In genomic region chr2:231197741-231198290, GRCh38 we compare ENCODE assay signal across 8 cellular contexts. TPM values are rescaled to one million over a fixed set of nuclear protein-coding genes. Genes with fewer than 3 reads are reported as not detected.
DNase-seq lines count a peak whose midpoint lies in the region; ATAC-seq, FAIRE-seq and TF ChIP-seq lines count a peak whose summit lies in the region.

No MANE protein-coding gene starts in this region.

- peak overlapping the region; percentile 1 for H2BK120ac ChIP-seq in mesenchymal stem cell (ENCODE audit: low read depth, low read length)

- peak overlapping the region; percentile 57 to 85 for H3K9ac ChIP-seq in K562 (ENCODE audit: insufficient read depth in 1 of 2, low read depth in 2 of 2, low read length in 2 of 2)
- peak overlapping the region; percentile 96 for H3K9ac ChIP-seq in mesenchymal stem cell (ENCODE audit: low read length)

- no peak for TF ChIP-seq CTCF in K562 (IDR thresholded peaks at IDR 0.05 in 2 of 3, conservative IDR thresholded peaks at IDR 0.05 in 1 of 3; ENCODE audit: insufficient read depth in 2 of 3, low read depth in 1 of 3, low read length in 3 of 3)
- no peak for TF ChIP-seq CTCF in vagina (IDR thresholded peaks at IDR 0.05)

- peaks cover 4% of the 10 kb centered on the region for H3K9me1 ChIP-seq in K562 (ENCODE audit: control insufficient read depth, insufficient read depth, low read length)

- no peak overlapping the region for H2BK5ac ChIP-seq in mesenchymal stem cell (ENCODE audit: low read depth, low read length, poor library complexity, severe bottlenecking)

- no peak for TF ChIP-seq EP300 in K562 (IDR thresholded peaks at IDR 0.05; ENCODE audit: low read length)

- ATAC-seq in Right ventricle myocardium superior (ENCODE audit: poor library complexity), result no peak
- no peak for ATAC-seq in K562
- ATAC-seq in GM21717 (IDR thresholded peaks at IDR 0.05; ENCODE audit: unreplicated experiment), result no peak
- ATAC-seq in HG03045 (IDR thresholded peaks at IDR 0.05; ENCODE audit: unreplicated experiment), result no peak

- H3K9me3 ChIP-seq in K562 (replicated peaks; ENCODE audit: control insufficient read depth, insufficient read depth, low read depth, low read length), result no peaks in the 10 kb centered on the region
- no peaks in the 10 kb centered on the region for H3K9me3 ChIP-seq in mesenchymal stem cell (ENCODE audit: control insufficient read depth, low read length)
- no peaks in the 10 kb centered on the region for H3K9me3 ChIP-seq in vagina

- BruUV-seq in K562 (replicated peaks; lab: Mats Ljungman, UMichigan), result TSS peak; percentile 74

- TF ChIP-seq POLR2A in K562 (conservative IDR thresholded peaks at IDR 0.05), result no peak
- no peak for TF ChIP-seq POLR2A in vagina (IDR thresholded peaks at IDR 0.05)

- peak overlapping the region in 1 of 2 experiments; percentile 83 for H3K23ac ChIP-seq in mesenchymal stem cell (ENCODE audit: low read length in 2 of 2)

- H3K36me3 ChIP-seq in K562 (ENCODE audit: control insufficient read depth, insufficient read depth, low read length) (no peaks in the 10 kb centered on the region), mesenchymal stem cell (ENCODE audit: control insufficient read depth in 1 of 2, insufficient read depth in 2 of 2, low read depth in 1 of 2, low read length in 2 of 2) (peaks cover 0 to 24% of the 10 kb centered on the region in 2 experiments), vagina (no peaks in the 10 kb centered on the region)

- peak overlapping the region in 1 of 2 experiments; percentile 96 for H2BK12ac ChIP-seq in mesenchymal stem cell (ENCODE audit: low read length in 2 of 2)

- peak overlapping the region; percentile 4 for H2AK5ac ChIP-seq in mesenchymal stem cell (ENCODE audit: low read length, severe bottlenecking)

- CTCF ChIA-PET in K562 (lab: Yijun Ruan, JAX; ENCODE audit: low intra/inter-chr PET ratio), result no interaction called here

- POLR2A ChIA-PET in K562 (lab: Yijun Ruan, JAX), result interaction anchor here (0.6 kb wide), 2 partner anchors 281 to 511 kb away, joined by 3 read pairs; partner anchors contain the start of gene PTMA

- intact Hi-C loops in cardiac septum (cut with DNase I), result loop anchor here (5.0 kb wide), 1 partner anchor 141 kb away; the partner anchor contains the start of gene PSMD1
- intact Hi-C loops in Right ventricle myocardium superior (cut with DNase I), result no loop called here
- intact Hi-C loops in K562 (cut with micrococcal nuclease), result no loop called here
- intact Hi-C loops in vagina (cut with DNase I), result no loop called here
- intact Hi-C loops in posterior vena cava (cut with DNase I), result no loop called here

- no peak for FAIRE-seq in K562 (lab: Jason Lieb, UNC)

- peaks cover 8 to 22% of the 10 kb centered on the region in 2 experiments; a peak in 4 of 5 replicates for H3K4me1 ChIP-seq in K562 (replicated peaks in 1 of 2; ENCODE audit: control insufficient read depth in 2 of 2, insufficient read depth in 2 of 2, low read length in 2 of 2)
- H3K4me1 ChIP-seq in mesenchymal stem cell (ENCODE audit: control insufficient read depth, insufficient read depth, low read depth, low read length), result peaks cover 14% of the 10 kb centered on the region
- H3K4me1 ChIP-seq in vagina, result peaks cover 18% of the 10 kb centered on the region

- H2BK15ac ChIP-seq in mesenchymal stem cell (ENCODE audit: low read depth, poor library complexity, severe bottlenecking), result no peak overlapping the region

- H2AFZ ChIP-seq in K562 (ENCODE audit: low read depth, low read length), result peak overlapping the region; percentile 99
- H2AFZ ChIP-seq in mesenchymal stem cell (ENCODE audit: low read depth, low read length), result peak overlapping the region; percentile 72

- H3K18ac ChIP-seq in mesenchymal stem cell (ENCODE audit: low read depth in 1 of 2, low read length in 2 of 2), result peak overlapping the region; percentile 10 to 93

- H3K4me2 ChIP-seq in K562 (ENCODE audit: insufficient read depth, low read length) (peak overlapping the region; percentile 99), mesenchymal stem cell (ENCODE audit: low read length, poor library complexity, severe bottlenecking) (peak overlapping the region; percentile 86)

- H3K27me3 ChIP-seq in K562 (ENCODE audit: control insufficient read depth in 2 of 2, insufficient read depth in 2 of 2, low read length in 2 of 2) (peaks cover 7 to 8% of the 10 kb centered on the region in 2 experiments), mesenchymal stem cell (ENCODE audit: control insufficient read depth in 1 of 2, insufficient read depth in 1 of 2, low read length in 2 of 2) (no peaks in the 10 kb centered on the region), vagina (no peaks in the 10 kb centered on the region)

- H3K4ac ChIP-seq in mesenchymal stem cell (ENCODE audit: low read depth in 1 of 2, low read length in 2 of 2), result peak overlapping the region; percentile 19 to 87

- H3K4me3 ChIP-seq in K562 (peak overlapping the region; percentile 70), mesenchymal stem cell (ENCODE audit: insufficient read depth in 1 of 2, low read depth in 1 of 2, low read length in 2 of 2) (peak overlapping the region; percentile 93), vagina (peak overlapping the region; percentile 66 to 80)

- TF ChIP-seq RAD21 in K562 (CRISPR knock-in tag; conservative IDR thresholded peaks at IDR 0.05 in 1 of 2, IDR thresholded peaks at IDR 0.05 in 1 of 2), result no peak

- WGBS in K562 (ENCODE audit: insufficient coverage, low coverage, missing lambda C conversion rate), result 23% methylated on average over 7 of the region's 11 CpGs
- WGBS in mesenchymal stem cell, result 50% methylated on average over 11 of the region's 11 CpGs

- H3K14ac ChIP-seq in mesenchymal stem cell (ENCODE audit: low read length in 2 of 2), result peak overlapping the region in 1 of 2 experiments; percentile 94

- H4K91ac ChIP-seq in mesenchymal stem cell (ENCODE audit: low read length), result peak overlapping the region; percentile 48

- H3K27ac ChIP-seq in K562 (ENCODE audit: extremely low read depth, low read depth, low read length) (no peak overlapping the region; the same call in 2 of the 3 replicates), mesenchymal stem cell (ENCODE audit: low read length, poor library complexity, severe bottlenecking) (peak overlapping the region; percentile 59), vagina (peak overlapping the region; percentile 32)

- no peaks in the 10 kb centered on the region for H4K20me1 ChIP-seq in K562 (replicated peaks; ENCODE audit: control insufficient read depth, insufficient read depth, low read length)

- peaks cover 3% of the 10 kb centered on the region for H3K79me1 ChIP-seq in mesenchymal stem cell (replicated peaks; ENCODE audit: low read length, poor library complexity, severe bottlenecking)

- peak overlapping the region; percentile 76 for H4K8ac ChIP-seq in mesenchymal stem cell (ENCODE audit: low read length)

- H3K79me2 ChIP-seq in K562 (ENCODE audit: control insufficient read depth, insufficient read depth, low read length), result no peaks in the 10 kb centered on the region

- DNase-seq in cardiac septum (ENCODE audit: low spot score) (peak; percentile 69), Right ventricle myocardium superior (no peak), K562 (ENCODE audit: extremely low read depth in 1 of 4, low spot score in 3 of 4) (peak in 1 of 4 experiments; percentile 17), mesenchymal stem cell (no peak), vagina (ENCODE audit: extremely low spot score in 2 of 2) (no peak), posterior vena cava (ENCODE audit: low spot score) (no peak)

- in situ Hi-C loops in K562 (cut with MboI), result no loop called here

TF ChIP-seq in K562, 482 proteins besides CTCF, POLR2A, EP300 and RAD21 (continues in another document):
- TF ChIP-seq ETV1 (tag; conservative IDR thresholded peaks at IDR 0.05; ENCODE audit: low read depth) (no peak), SOX6 (IDR thresholded peaks at IDR 0.05) (no peak), BCL6 (CRISPR knock-in tag; IDR thresholded peaks at IDR 0.05) (no peak), RFX7 (CRISPR knock-in tag; IDR thresholded peaks at IDR 0.05) (no peak), ILF3 (IDR thresholded peaks at IDR 0.05; ENCODE audit: borderline replicate concordance) (no peak), ZNF184 (CRISPR knock-in tag; IDR thresholded peaks at IDR 0.05) (no peak), FOXM1 (IDR thresholded peaks at IDR 0.05; ENCODE audit: low read depth) (no peak), FOXM1 (CRISPR knock-in tag; IDR thresholded peaks at IDR 0.05; ENCODE audit: low read depth) (no peak), ELK3 (CRISPR knock-in tag; IDR thresholded peaks at IDR 0.05) (no peak), XRCC4 (IDR thresholded peaks at IDR 0.05; ENCODE audit: extremely low read depth, insufficient read depth, insufficient read length) (no peak)

RNA-seq across cellular contexts. Expression of gene ARMC9, which starts 0.6 kb away (rescaled TPM):
- total RNA-seq in cardiac septum, result 3.9 TPM
- 0.89 TPM for total RNA-seq in Right ventricle myocardium superior
- total RNA-seq in K562 (2011; cell fraction: chromatin; rRNA removed; ENCODE audit: low replicate concordance), result 4.9 and 5.3 TPM in 2 replicates
- 1.4 and 3.0 TPM in 2 replicates for total RNA-seq in K562 (2011; cell fraction: nucleolus; rRNA removed)
- total RNA-seq in K562 (2011; cell fraction: nucleoplasm; rRNA removed), result 1.2 and 9.5 TPM in 2 replicates
- total RNA-seq in K562 (2014; rRNA removed), result 0.41 and 1.4 TPM in 2 replicates
- 0.36 and 1.1 TPM in 2 replicates for total RNA-seq in K562 (2014; rRNA removed; fragmentation: Illumina TruSeq; extraction: Trizol)
- 0.72 and 0.94 TPM in 2 replicates for total RNA-seq in K562 (2015; rRNA removed; fragmentation: Illumina TruSeq; extraction: Trizol)
- 1.0 and 1.1 TPM in 2 replicates for total RNA-seq in K562 (2021)
- polyA plus RNA-seq in K562 (2011; rRNA removed), result 2.0 and 2.3 TPM in 2 replicates
- polyA plus RNA-seq in K562 (2011; cell fraction: cytosol; rRNA removed), result 1.5 and 2.0 TPM in 2 replicates
- 2.6 and 2.7 TPM in 2 replicates for polyA plus RNA-seq in K562 (2011; cell fraction: nucleus; rRNA removed)
- polyA plus RNA-seq in K562 (2012), result 0.94 and 1.9 TPM in 2 replicates
- polyA plus RNA-seq in K562 (2014; fragmentation: Illumina TruSeq; extraction: Trizol), result 1.2 and 1.3 TPM in 2 replicates
- polyA plus RNA-seq in K562 (2014; fragmentation: Nextera tagmentation; extraction: Ambion mirVana), result 1 to 10 TPM in 1 of 2 experiments, under 1 TPM in 1; 0.71 to 1.5 TPM
- polyA plus RNA-seq in K562 (2014; rRNA removed), result 1.2 and 1.5 TPM in 2 replicates
- 2.6 and 3.9 TPM in 2 replicates for polyA minus RNA-seq in K562 (2011; rRNA and poly(A)+ RNA removed)
- 1.1 TPM in 1 of 2 replicates, not detected in the other for polyA minus RNA-seq in K562 (2011; cell fraction: cytosol; rRNA and poly(A)+ RNA removed)
- polyA minus RNA-seq in K562 (2011; cell fraction: nucleus; rRNA and poly(A)+ RNA removed), result 1.8 and 2.9 TPM in 2 replicates
- 200 TPM for polyA plus RNA-seq in mesenchymal stem cell (2013, experiment 1 of 2)
- polyA plus RNA-seq in mesenchymal stem cell (2013, experiment 2 of 2), result 202 TPM
- 16.0 TPM for total RNA-seq in vagina
- total RNA-seq in posterior vena cava, result 10 to 100 TPM; 31.6 to 61.9 TPM
